ENCODE assay signal across 7 cellular contexts in genomic region chr6:31157543-31158139, GRCh38. TPM values are rescaled to one million over a fixed set of nuclear protein-coding genes. Genes with fewer than 3 reads are reported as not detected.
DNase-seq lines count a peak whose midpoint lies in the region; ATAC-seq and TF ChIP-seq lines count a peak whose summit lies in the region.

Gene CCHCR1 (minus strand): TSS chr6:31157802. CDS start chr6:31157600, 202 bp downstream.

- H3K36me3 ChIP-seq in GM23248 (ENCODE audit: low read depth) (no peaks in the 10 kb centered on the region), SJSA1 (peaks cover 55% of the 10 kb centered on the region), neutrophil (peaks cover 3% of the 10 kb centered on the region)

- H3K9me3 ChIP-seq in GM23248 (ENCODE audit: low read depth) = no peaks in the 10 kb centered on the region
- no peaks in the 10 kb centered on the region for H3K9me3 ChIP-seq in SJSA1 (replicated peaks)
- H3K9me3 ChIP-seq in neutrophil = no peaks in the 10 kb centered on the region

- H3K27ac ChIP-seq in GM23248 (peak within 1 kb of the TSS; percentile 33; the same call in 1 of the 2 replicates), SJSA1 (peak within 1 kb of the TSS; percentile 59), neutrophil (peak within 1 kb of the TSS; percentile 74)

- 2% methylated on average over 12 to 14 of the region's 14 CpGs for WGBS in GM23248 (ENCODE audit: low coverage in 1 of 2, low lambda C conversion rate in 2 of 2, missing lambda C conversion rate in 2 of 2), 2 experiments

- no peaks in the 10 kb centered on the region for H4K20me1 ChIP-seq in GM23248 (ENCODE audit: insufficient read depth)

- H2AFZ ChIP-seq in GM23248 = peak within 1 kb of the TSS; percentile 96

- H3F3A ChIP-seq in GM23248 (ENCODE audit: insufficient read depth) = peaks cover 4% of the 10 kb centered on the region; the same call in 1 of the 2 replicates

- no peaks in the 10 kb centered on the region for H3K9me2 ChIP-seq in GM23248 (ENCODE audit: insufficient read depth)

- peak within 1 kb of the TSS; percentile 84 for H3K4me2 ChIP-seq in GM23248 (ENCODE audit: unreplicated experiment)

- in situ Hi-C loops in GM23248 (cut with MboI) = no loop called here

- H3K27me3 ChIP-seq in GM23248 (replicated peaks; ENCODE audit: insufficient read depth) (no peaks in the 10 kb centered on the region), SJSA1 (replicated peaks) (no peaks in the 10 kb centered on the region), neutrophil (no peaks in the 10 kb centered on the region)

- TF ChIP-seq CTCF in fibroblast of mammary gland (conservative IDR thresholded peaks at IDR 0.05; ENCODE audit: control insufficient read depth, insufficient read depth, low read depth, low read length) = no peak
- no peak for TF ChIP-seq CTCF in neutrophil (IDR thresholded peaks at IDR 0.05)

- H3K4me1 ChIP-seq in GM23248 (ENCODE audit: insufficient read depth) (0 out of 2 replicates have a peak, but pooled peaks cover 3% of the 10 kb centered on the region), SJSA1 (replicated peaks) (peaks cover 17% of the 10 kb centered on the region), neutrophil (ENCODE audit: control insufficient read depth in 1 of 2, insufficient read depth in 1 of 2, low read depth in 1 of 2, low read length in 1 of 2) (peaks cover 25 to 26% of the 10 kb centered on the region in 2 experiments)

- no peak for ATAC-seq in HG03097 (IDR thresholded peaks at IDR 0.05; ENCODE audit: low FRiP score, unreplicated experiment)
- no peak for ATAC-seq in GM21515 (IDR thresholded peaks at IDR 0.05; ENCODE audit: unreplicated experiment)

- H3K79me2 ChIP-seq in GM23248 (ENCODE audit: insufficient read depth) = peaks cover 15% of the 10 kb centered on the region

- peak; percentile 33 for DNase-seq in GM23248
- no peak for DNase-seq in SJSA1 (ENCODE audit: low read depth in 1 of 2, low spot score in 2 of 2)
- DNase-seq in fibroblast of mammary gland (ENCODE audit: low read depth) = no peak
- no peak for DNase-seq in stimulated activated CD4-positive, alpha-beta T cell treated with anti-CD3 and anti-CD28 coated beads, Interleukin-4, amount 100 ng/mL, for 4 hours

- H3K9ac ChIP-seq in GM23248 = peak within 1 kb of the TSS; percentile 83

- H3K4me3 ChIP-seq in GM23248 (peak within 1 kb of the TSS; percentile 94), SJSA1 (peak within 1 kb of the TSS; percentile 62), fibroblast of mammary gland (ENCODE audit: control insufficient read depth, low read depth, low read length) (peak within 1 kb of the TSS; percentile 88), neutrophil (ENCODE audit: low read depth in 1 of 2, low read length in 1 of 2) (peak within 1 kb of the TSS; percentile 64 to 92)

RNA-seq across cellular contexts. Expression of gene CCHCR1, which starts in this region (rescaled TPM):
- total RNA-seq in GM23248 (2014; rRNA removed; shearing (Covaris generic)) = 13.5 and 14.3 TPM in 2 replicates
- 10.8 and 13.2 TPM in 2 replicates for polyA plus RNA-seq in GM23248 (2016; fragmentation: Nextera tagmentation; extraction: Ambion mirVana)
- total RNA-seq in SJSA1 (2014; rRNA removed; shearing (Covaris generic)) = 35.1 and 39.2 TPM in 2 replicates
